ENCODE assay signal across 25 cellular contexts in the genomic region with DNA sequence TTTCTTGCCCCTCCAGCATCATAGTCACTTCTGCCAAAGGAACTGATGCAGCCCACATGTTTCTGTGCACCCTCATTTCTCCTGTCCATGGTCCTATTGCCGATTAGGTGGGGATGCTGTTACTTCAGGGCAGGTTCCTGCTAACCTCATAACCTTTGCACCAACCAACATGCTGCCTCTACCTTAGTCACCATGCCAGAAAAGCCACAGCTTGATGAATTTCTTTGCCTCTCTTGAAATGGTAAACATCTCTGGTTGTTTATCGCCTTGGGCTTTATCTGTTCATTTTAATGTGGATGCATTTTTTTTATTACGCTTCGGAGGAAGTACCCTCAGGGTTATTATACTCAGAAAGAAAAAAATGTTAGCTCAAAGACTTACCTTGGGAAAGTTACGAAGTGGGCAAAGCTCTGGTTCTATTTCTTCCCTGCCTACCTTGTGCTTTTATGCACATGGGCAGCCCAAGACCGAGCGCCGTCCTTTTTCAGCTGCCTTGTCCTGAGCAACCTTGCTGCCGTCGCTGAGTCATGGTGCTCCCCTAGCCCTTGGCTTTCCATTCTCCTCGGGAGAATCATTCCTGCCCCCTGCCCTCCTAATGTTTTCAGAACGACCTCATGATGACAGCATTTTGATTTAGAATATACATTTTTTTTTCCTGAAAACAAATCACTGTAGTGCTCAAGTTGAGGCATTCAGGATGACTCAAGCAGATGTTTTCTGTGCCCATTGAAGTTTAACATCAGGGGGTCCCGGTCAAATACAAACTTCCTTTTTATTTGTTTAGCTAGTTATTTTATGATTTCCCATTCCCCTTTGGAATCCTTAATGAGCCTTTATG.
DNase-seq lines count a peak whose midpoint lies in the region; ATAC-seq, FAIRE-seq and TF ChIP-seq lines count a peak whose summit lies in the region.
"Had no signal": no experiment of that assay in that cellular context is flagged by ENCODE, and none has a peak within 500 bp of the region (broad histone marks: within the 10 kb centered on the region; RNA-seq: fewer than 3 reads in every experiment).

No MANE protein-coding gene starts in this region.

- no peaks in the 10 kb centered on the region for H3K9me3 Mint-ChIP-seq in GM23338
- peaks cover 0 to 2% (median 0%) of the 10 kb centered on the region in 8 donors for H3K9me3 Mint-ChIP-seq in CD4-positive, alpha-beta memory T cell
- H3K9me3 Mint-ChIP-seq: activated T-helper 2 cell treated with anti-CD3 and anti-CD28 coated beads, Interferon-gamma antibody, Interleukin-2, Interleukin-4, amounts not matched to agents 10 μg/mL and 5 μg/mL and 100 μg/mL, durations not matched to agents 14 hours and 24 hours and 36 hours; CD8-positive, alpha-beta T cell; central memory CD8-positive, alpha-beta T cell had no signal

- H4K8ac ChIP-seq in H1 (ENCODE audit: extremely low read depth, insufficient read depth, low read length) = no peak overlapping the region

- no peak overlapping the region for H2BK20ac ChIP-seq in H1 (ENCODE audit: low read length)

- no peak for TF ChIP-seq EP300 in H1 (IDR thresholded peaks at IDR 0.05; ENCODE audit: borderline replicate concordance in 1 of 2, low read depth in 2 of 2, low read length in 2 of 2)

- no TSS peak for BruUV-seq in PC-3 (replicated peaks; lab: Mats Ljungman, UMichigan)

- TF ChIP-seq POLR2A in H1 (IDR thresholded peaks at IDR 0.05; ENCODE audit: control extremely low read depth in 1 of 2, low read depth in 2 of 2, low read length in 2 of 2) = no peak

- DNase-seq in GM23338 (ENCODE audit: low spot score) = peak; percentile 17
- peak; percentile 64 for DNase-seq in PC-3
- DNase-seq in H1 (ENCODE audit: low read depth in 1 of 2, low spot score in 2 of 2) = peak in 1 of 2 experiments; percentile 17
- no peak for DNase-seq in omental fat pad (ENCODE audit: low spot score)
- DNase-seq in CD4-positive, alpha-beta memory T cell = no peak
- DNase-seq in posterior cingulate gyrus = no peak
- DNase-seq in COR-L47 (lab: John Stamatoyannopoulos, UW) = no peak
- DNase-seq: activated CD4-positive, CD25-positive, alpha-beta regulatory T cell treated with anti-CD3 and anti-CD28 coated beads, Interleukin-2, amount 50 U/mL, for 72 hours; activated CD8-positive, alpha-beta memory T cell treated with anti-CD3 and anti-CD28 coated beads, Interleukin-2, amount 10 ng/mL, durations not matched to agents 7 days and 5 days; activated naive CD8-positive, alpha-beta T cell treated with anti-CD3 and anti-CD28 coated beads, Interleukin-2, amount 50 U/mL, for 24 hours; CD8-positive, alpha-beta T cell; effector memory CD4-positive, alpha-beta T cell; HCEC 1CT; heart right ventricle; islet precursor cell; NCI-H2081 treated with DMSO at 0.1 percent for 48 hours; NCI-H526 treated with DMSO at 0.1 percent for 48 hours; OCI-M1; stimulated activated naive CD8-positive, alpha-beta T cell treated with anti-CD3 and anti-CD28 coated beads, Interleukin-15, Interleukin-2, amounts not matched to agents 100 U/mL and 50 U/mL, for 24 hours; T-helper 9 cell; upper lobe of left lung had no signal

- 0 out of 2 replicates have a peak overlapping the region, but pooled peaks have one; percentile 11 for H3K18ac ChIP-seq in H1 (ENCODE audit: extremely low read depth, low read length)

- H3K27ac Mint-ChIP-seq in GM23338 = peak overlapping the region; percentile 85
- no peak overlapping the region for H3K27ac Mint-ChIP-seq in CD4-positive, alpha-beta memory T cell
- H3K27ac Mint-ChIP-seq: activated CD8-positive, alpha-beta memory T cell treated with anti-CD3 and anti-CD28 coated beads, Interleukin-2, amount 10 ng/mL, durations not matched to agents 7 days and 5 days; activated naive CD8-positive, alpha-beta T cell treated with anti-CD3 and anti-CD28 coated beads, Interleukin-2, amount 50 U/mL, for 24 hours; activated T-helper 2 cell treated with anti-CD3 and anti-CD28 coated beads, Interferon-gamma antibody, Interleukin-2, Interleukin-4, amounts not matched to agents 10 μg/mL and 5 μg/mL and 100 μg/mL, durations not matched to agents 14 hours and 24 hours and 36 hours; CD8-positive, alpha-beta T cell had no signal

- H3K27me3 ChIP-seq in GM23338 (ENCODE audit: insufficient read depth) (no peaks in the 10 kb centered on the region), PC-3 (ENCODE audit: low read length) (no peaks in the 10 kb centered on the region), H1 (replicated peaks in 1 of 4; ENCODE audit: control insufficient read depth in 3 of 4, extremely low read depth in 1 of 4, insufficient read depth in 3 of 4, low read length in 3 of 4) (no peaks in the 10 kb centered on the region)
- H3K27me3 ChIP-seq in CD4-positive, alpha-beta memory T cell (ENCODE audit: insufficient read depth, low read length) = no peaks in the 10 kb centered on the region
- H3K27me3 ChIP-seq: upper lobe of left lung had no signal

- no peak overlapping the region for H2BK15ac ChIP-seq in H1 (ENCODE audit: low read length)

- no peak overlapping the region for H3K56ac ChIP-seq in H1 (replicated peaks; ENCODE audit: insufficient read length, low read depth, low read length)

- no peak for TF ChIP-seq RAD21 in H1 (IDR thresholded peaks at IDR 0.05 in 1 of 2, conservative IDR thresholded peaks at IDR 0.05 in 1 of 2; ENCODE audit: low read depth in 2 of 2, low read length in 2 of 2)

- no peak overlapping the region for H2BK120ac ChIP-seq in H1 (replicated peaks; ENCODE audit: low read depth, low read length)

- TF ChIP-seq CTCF in GM23338 (conservative IDR thresholded peaks at IDR 0.05; ENCODE audit: low read depth in 2 of 2) = no peak
- no peak for TF ChIP-seq CTCF in PC-3 (conservative IDR thresholded peaks at IDR 0.05; ENCODE audit: low read depth, low read length)
- no peak for TF ChIP-seq CTCF in H1 (IDR thresholded peaks at IDR 0.05; ENCODE audit: control extremely low read depth in 1 of 3, insufficient read depth in 1 of 3, low read depth in 1 of 3, low read length in 3 of 3)
- no peak for TF ChIP-seq CTCF in omental fat pad (IDR thresholded peaks at IDR 0.05)

- no peak overlapping the region for H2AK5ac ChIP-seq in H1 (ENCODE audit: low read depth, low read length)

- H3K14ac ChIP-seq in H1 (ENCODE audit: insufficient read length) = no peak overlapping the region

- POLR2A ChIA-PET in PC-3 (lab: Charles Lee; ENCODE audit: unreplicated experiment) = interaction anchor here (1.1 kb wide), 1 partner anchor 19 kb away, joined by 4 read pairs; no protein-coding TSS in a partner anchor
- POLR2A ChIA-PET in H1 (lab: Charles Lee; ENCODE audit: partially characterized antibody) = no interaction called here
- POLR2A ChIA-PET in CD4-positive, alpha-beta memory T cell (lab: Charles Lee; ENCODE audit: partially characterized antibody) = no interaction called here

- no peaks in the 10 kb centered on the region for H3K36me3 ChIP-seq in GM23338 (ENCODE audit: insufficient read depth)
- H3K36me3 ChIP-seq in PC-3 (ENCODE audit: low read depth, low read length) = no peaks in the 10 kb centered on the region
- no peaks in the 10 kb centered on the region; a peak in 1 of 8 replicates for H3K36me3 ChIP-seq in H1 (ENCODE audit: control insufficient read depth in 2 of 4, insufficient read depth in 4 of 4, low read length in 3 of 4)
- no peaks in the 10 kb centered on the region for H3K36me3 ChIP-seq in CD4-positive, alpha-beta memory T cell (ENCODE audit: insufficient read depth, low read length)
- H3K36me3 ChIP-seq: heart right ventricle, upper lobe of left lung had no signal

- H3K9ac ChIP-seq in PC-3 (ENCODE audit: low read length) = no peak overlapping the region
- no peak overlapping the region for H3K9ac ChIP-seq in H1 (replicated peaks in 1 of 4; ENCODE audit: extremely low read depth in 1 of 4, low read depth in 3 of 4, low read length in 3 of 4)

- H3K4me3 Mint-ChIP-seq in GM23338 = no peak overlapping the region
- H3K4me3 Mint-ChIP-seq in CD4-positive, alpha-beta memory T cell = no peak overlapping the region
- H3K4me3 Mint-ChIP-seq: activated CD8-positive, alpha-beta memory T cell treated with anti-CD3 and anti-CD28 coated beads, Interleukin-2, amount 10 ng/mL, durations not matched to agents 7 days and 5 days; activated naive CD8-positive, alpha-beta T cell treated with anti-CD3 and anti-CD28 coated beads, Interleukin-2, amount 50 U/mL, for 24 hours; CD8-positive, alpha-beta T cell; central memory CD8-positive, alpha-beta T cell had no signal

- intact Hi-C loops in PC-3 (cut with micrococcal nuclease) = loop anchor here (10.0 kb wide), 1 partner anchor 293 kb away; no protein-coding TSS in a partner anchor
- intact Hi-C loops in CD4-positive, alpha-beta memory T cell (cut with micrococcal nuclease) = no loop called here
- intact Hi-C loops in posterior cingulate gyrus (cut with DNase I) = no loop called here

- H2AFZ ChIP-seq in GM23338 (no peak overlapping the region), PC-3 (ENCODE audit: low read length) (peak overlapping the region; percentile 17), H1 (ENCODE audit: low read length) (no peak overlapping the region)

- peaks cover 37% of the 10 kb centered on the region for H3K4me1 Mint-ChIP-seq in GM23338
- peaks cover 0 to 10% (median 4%) of the 10 kb centered on the region in 4 donors for H3K4me1 Mint-ChIP-seq in CD4-positive, alpha-beta memory T cell
- H3K4me1 Mint-ChIP-seq: activated CD8-positive, alpha-beta memory T cell treated with anti-CD3 and anti-CD28 coated beads, Interleukin-2, amount 10 ng/mL, durations not matched to agents 7 days and 5 days; activated naive CD8-positive, alpha-beta T cell treated with anti-CD3 and anti-CD28 coated beads, Interleukin-2, amount 50 U/mL, for 24 hours; central memory CD8-positive, alpha-beta T cell had no signal

- no peak overlapping the region for H2BK5ac ChIP-seq in H1 (ENCODE audit: low read depth, low read length)

- H3K9me2 ChIP-seq in GM23338 (ENCODE audit: insufficient read depth) (no peaks in the 10 kb centered on the region), PC-3 (replicated peaks; ENCODE audit: low read length) (no peaks in the 10 kb centered on the region)

- H3K4ac ChIP-seq in H1 (replicated peaks; ENCODE audit: insufficient read length, low read depth, low read length) = no peak overlapping the region

- CTCF ChIA-PET in PC-3 (lab: Charles Lee) (no interaction called here), H1 (lab: Charles Lee; ENCODE audit: partially characterized antibody) (interaction anchor here (0.6 to 1.0 kb wide), 4 partner anchors 14 to 1552 kb away, joined by 3 read pairs; no protein-coding TSS in a partner anchor)
- CTCF ChIA-PET in CD4-positive, alpha-beta memory T cell (lab: Charles Lee; ENCODE audit: partially characterized antibody) = interaction anchor here (1.1 kb wide), 1 partner anchor 14 kb away, joined by 3 read pairs; no protein-coding TSS in a partner anchor

- no peaks in the 10 kb centered on the region; the same call in 2 of the 3 replicates for H3K36me3 Mint-ChIP-seq in GM23338 (ENCODE audit: low read depth)
- H3K36me3 Mint-ChIP-seq in CD4-positive, alpha-beta memory T cell = no peaks in the 10 kb centered on the region
- H3K36me3 Mint-ChIP-seq: activated CD8-positive, alpha-beta memory T cell treated with anti-CD3 and anti-CD28 coated beads, Interleukin-2, amount 10 ng/mL, durations not matched to agents 7 days and 5 days; CD8-positive, alpha-beta T cell had no signal

- peaks cover 26% of the 10 kb centered on the region for H3K4me1 ChIP-seq in GM23338 (ENCODE audit: insufficient read depth)
- peaks cover 20% of the 10 kb centered on the region for H3K4me1 ChIP-seq in PC-3 (ENCODE audit: insufficient read depth, low read length)
- peaks cover 4 to 18% (median 8%) of the 10 kb centered on the region in 4 experiments for H3K4me1 ChIP-seq in H1 (replicated peaks in 1 of 4; ENCODE audit: control insufficient read depth in 3 of 4, insufficient read depth in 4 of 4, low read length in 3 of 4)
- peaks cover 5% of the 10 kb centered on the region for H3K4me1 ChIP-seq in CD4-positive, alpha-beta memory T cell (ENCODE audit: insufficient read depth, low read length)
- H3K4me1 ChIP-seq: heart right ventricle, upper lobe of left lung had no signal

- H3F3A ChIP-seq in GM23338 (replicated peaks; ENCODE audit: low read depth) = no peaks in the 10 kb centered on the region
- no peaks in the 10 kb centered on the region for H3F3A ChIP-seq in PC-3 (ENCODE audit: low read length, unreplicated experiment)

- ATAC-seq in GM23338 (peak; percentile 68), PC-3 (peak; percentile 31), omental fat pad (ENCODE audit: low FRiP score) (peak; percentile 22), HG03439 (IDR thresholded peaks at IDR 0.05; ENCODE audit: unreplicated experiment) (no peak)
- ATAC-seq: activated CD8-positive, alpha-beta memory T cell treated with anti-CD3 and anti-CD28 coated beads, Interleukin-2, amount 10 ng/mL, durations not matched to agents 7 days and 5 days; activated naive CD8-positive, alpha-beta T cell treated with anti-CD3 and anti-CD28 coated beads, Interleukin-2, amount 50 U/mL, for 24 hours; CD8-positive, alpha-beta T cell; heart right ventricle; stimulated activated naive CD8-positive, alpha-beta T cell treated with anti-CD3 and anti-CD28 coated beads, Interleukin-15, Interleukin-2, amounts not matched to agents 100 U/mL and 50 U/mL, for 24 hours had no signal

- no peaks in the 10 kb centered on the region for H3K79me1 ChIP-seq in H1 (ENCODE audit: low read depth, low read length)

- H3K4me3 ChIP-seq in GM23338 (no peak overlapping the region), PC-3 (ENCODE audit: low read length) (peak overlapping the region; percentile 43), H1 (ENCODE audit: extremely low read depth in 1 of 4, insufficient read depth in 2 of 4, low read depth in 3 of 4, low read length in 4 of 4) (no peak overlapping the region)
- no peak overlapping the region for H3K4me3 ChIP-seq in CD4-positive, alpha-beta memory T cell (ENCODE audit: low read length in 2 of 2)
- H3K4me3 ChIP-seq: heart right ventricle, upper lobe of left lung had no signal

- H3K27ac ChIP-seq in GM23338 (ENCODE audit: low read depth) (no peak overlapping the region), PC-3 (ENCODE audit: low read length) (peak overlapping the region; percentile 84), H1 (ENCODE audit: low read depth, low read length) (no peak overlapping the region)
- H3K27ac ChIP-seq in CD4-positive, alpha-beta memory T cell (ENCODE audit: low read depth, low read length) = no peak overlapping the region
- H3K27ac ChIP-seq: heart right ventricle, upper lobe of left lung had no signal

- H3K79me2 ChIP-seq in GM23338 (replicated peaks; ENCODE audit: insufficient read depth) = no peaks in the 10 kb centered on the region
- no peaks in the 10 kb centered on the region for H3K79me2 ChIP-seq in PC-3 (ENCODE audit: low read length)
- H3K79me2 ChIP-seq in H1 (ENCODE audit: control insufficient read depth in 1 of 2, insufficient read depth in 2 of 2, low read length in 2 of 2) = no peaks in the 10 kb centered on the region

- 69% methylated on average over 13 of the region's 13 CpGs; no CpG with 5 or more reads in 1 of the 2 experiments for WGBS in H1 (ENCODE audit: extremely low coverage in 1 of 2, insufficient coverage in 1 of 2, insufficient read length in 1 of 2, insufficient replicate concordance in 2 of 2, low coverage in 1 of 2, low lambda C conversion rate in 2 of 2, missing lambda C conversion rate in 1 of 2), 2 experiments

- no peak overlapping the region for H4K5ac ChIP-seq in H1 (ENCODE audit: insufficient read length, low read depth, low read length)

- H3K23me2 ChIP-seq in H1 (ENCODE audit: low read depth, low read length) = no peaks in the 10 kb centered on the region

- H4K91ac ChIP-seq in H1 (replicated peaks; ENCODE audit: insufficient read length, low read length) = peak overlapping the region; percentile 71

- H3K9me3 ChIP-seq in PC-3 (ENCODE audit: low read length) (no peaks in the 10 kb centered on the region), H1 (ENCODE audit: insufficient read depth in 2 of 2, low read depth in 1 of 2, low read length in 1 of 2) (no peaks in the 10 kb centered on the region)
- no peaks in the 10 kb centered on the region for H3K9me3 ChIP-seq in CD4-positive, alpha-beta memory T cell (ENCODE audit: control insufficient read depth in 1 of 2, low read length in 2 of 2)
- H3K9me3 ChIP-seq: heart right ventricle, upper lobe of left lung had no signal

- H4K20me1 ChIP-seq in GM23338 (replicated peaks; ENCODE audit: insufficient read depth) (no peaks in the 10 kb centered on the region), PC-3 (ENCODE audit: low read length) (no peaks in the 10 kb centered on the region), H1 (replicated peaks in 1 of 2; ENCODE audit: control insufficient read depth in 1 of 2, insufficient read depth in 2 of 2, low read length in 2 of 2) (no peaks in the 10 kb centered on the region)

- FAIRE-seq in H1 (lab: Jason Lieb, UNC) = no peak
- FAIRE-seq: GM18507 had no signal

- H3K4me2 ChIP-seq in GM23338 (0 out of 2 replicates have a peak overlapping the region, but pooled peaks have one; percentile 11), PC-3 (ENCODE audit: low read length) (peak overlapping the region; percentile 78), H1 (ENCODE audit: insufficient read depth in 1 of 2, low read depth in 2 of 2, low read length in 2 of 2) (0 out of 4 replicates have a peak overlapping the region, but pooled peaks of 1 of the 2 experiments have one; percentile 16)

- peak overlapping the region; percentile 5; the same call in 1 of the 2 replicates for H2BK12ac ChIP-seq in H1 (ENCODE audit: low read depth, low read length)

- no peak overlapping the region for H3K23ac ChIP-seq in H1 (ENCODE audit: insufficient read length)

- H3K27me3 Mint-ChIP-seq in GM23338 (ENCODE audit: insufficient read depth, low read depth, poor library complexity) = peaks cover 6% of the 10 kb centered on the region
- H3K27me3 Mint-ChIP-seq in CD4-positive, alpha-beta memory T cell = peaks cover 0 to 8% of the 10 kb centered on the region in 2 donors
- H3K27me3 Mint-ChIP-seq: activated CD8-positive, alpha-beta memory T cell treated with anti-CD3 and anti-CD28 coated beads, Interleukin-2, amount 10 ng/mL, durations not matched to agents 7 days and 5 days; central memory CD8-positive, alpha-beta T cell had no signal

Comparison
In these comparisons a context has a peak if more than half of its experiments do, and no peak if none do; other contexts are left out.
1. DNase-seq: peak in GM23338 (single experiment) and PC-3 (single experiment); none in omental fat pad (single experiment), CD4-positive, alpha-beta memory T cell (0 of 5), posterior cingulate gyrus (0 of 10) and COR-L47 (single experiment).